8 cellular contexts compared by ENCODE assay signal in genomic region chr5:62143268-62144229, GRCh38.
DNase-seq lines count a peak whose midpoint lies in the region; ATAC-seq, FAIRE-seq and TF ChIP-seq lines count a peak whose summit lies in the region.

No MANE protein-coding gene starts in this region.

- peak overlapping the region; percentile 43 for H3K4me3 ChIP-seq in ACC112 (ENCODE audit: low read depth, low read length)
- H3K4me3 ChIP-seq in SK-N-SH (ENCODE audit: low read depth in 2 of 2, low read length in 1 of 2) = no peak overlapping the region
- H3K4me3 ChIP-seq in hepatocyte = no peak overlapping the region

- no peaks in the 10 kb centered on the region for H3K36me3 ChIP-seq in ACC112 (ENCODE audit: insufficient read depth, low read length)
- H3K36me3 ChIP-seq in SK-N-SH (replicated peaks in 1 of 2; ENCODE audit: control insufficient read depth in 1 of 2, insufficient read depth in 2 of 2, low read length in 1 of 2) = no peaks in the 10 kb centered on the region
- no peaks in the 10 kb centered on the region for H3K36me3 ChIP-seq in hepatocyte (replicated peaks; ENCODE audit: insufficient read depth, low read depth)

- POLR2A ChIA-PET in SK-N-SH (lab: Yijun Ruan, JAX) = no interaction called here

- peak; percentile 72 for TF ChIP-seq RAD21 in SK-N-SH (IDR thresholded peaks at IDR 0.05; ENCODE audit: low read length)

- H3K27ac ChIP-seq in ACC112 (ENCODE audit: low read depth, low read length) (no peak overlapping the region), SK-N-SH (ENCODE audit: low read depth in 2 of 2, low read length in 1 of 2) (no peak overlapping the region), hepatocyte (no peak overlapping the region)

- H3K4me2 ChIP-seq in SK-N-SH = no peak overlapping the region
- peak overlapping the region; percentile 55 for H3K4me2 ChIP-seq in hepatocyte

- TF ChIP-seq EP300 in SK-N-SH (IDR thresholded peaks at IDR 0.05; ENCODE audit: borderline replicate concordance in 1 of 2, low read depth in 1 of 2, low read length in 1 of 2) = no peak

- CTCF ChIA-PET in SK-N-SH (lab: Yijun Ruan, JAX) = interaction anchor here (0.6 to 2.4 kb wide), 38 partner anchors 8 to 1185 kb away, joined by 3 to 12 read pairs (median 4); no protein-coding TSS in a partner anchor

- H3K9ac ChIP-seq in SK-N-SH = no peak overlapping the region

- H3F3A ChIP-seq in SK-N-SH (replicated peaks; ENCODE audit: insufficient read depth) = no peaks in the 10 kb centered on the region

- DNase-seq in GM18507 (ENCODE audit: extremely low spot score, insufficient read length, low read depth) (no peak), SK-N-SH (peak; percentile 24), hepatocyte (ENCODE audit: low spot score) (peak; percentile 59), urothelium cell line (ENCODE audit: low spot score) (peak; percentile 25)

- ATAC-seq in GM19351 (IDR thresholded peaks at IDR 0.05; ENCODE audit: unreplicated experiment) = no peak
- no peak for ATAC-seq in GM21825 (IDR thresholded peaks at IDR 0.05; ENCODE audit: unreplicated experiment)
- ATAC-seq in HG02852 (IDR thresholded peaks at IDR 0.05; ENCODE audit: unreplicated experiment) = no peak

- no peaks in the 10 kb centered on the region for H4K20me1 ChIP-seq in SK-N-SH (ENCODE audit: insufficient read depth)
- H4K20me1 ChIP-seq in hepatocyte (ENCODE audit: insufficient read depth, poor library complexity, severe bottlenecking) = no peaks in the 10 kb centered on the region

- H3K79me2 ChIP-seq in ACC112 (ENCODE audit: control insufficient read depth, insufficient read depth, low read length, unreplicated experiment) (no peaks in the 10 kb centered on the region), SK-N-SH (ENCODE audit: insufficient read depth) (no peaks in the 10 kb centered on the region), hepatocyte (no peaks in the 10 kb centered on the region)

- 20% methylated on average over 13 of the region's 13 CpGs for WGBS in SK-N-SH (ENCODE audit: low lambda C conversion rate)
- WGBS in hepatocyte (ENCODE audit: low lambda C conversion rate, missing lambda C conversion rate) = 23% methylated on average over 13 of the region's 13 CpGs

- TF ChIP-seq CTCF in SK-N-SH (IDR thresholded peaks at IDR 0.05) (peak; percentile 82), hepatocyte (IDR thresholded peaks at IDR 0.05; ENCODE audit: poor library complexity) (peak; percentile 81)

- H3K27me3 ChIP-seq in ACC112 (ENCODE audit: insufficient read depth, low read length) (peaks cover 73% of the 10 kb centered on the region), SK-N-SH (ENCODE audit: insufficient read depth) (no peaks in the 10 kb centered on the region), hepatocyte (peaks cover 7% of the 10 kb centered on the region)

- H3K4me1 ChIP-seq in ACC112 (ENCODE audit: control insufficient read depth, insufficient read depth, low read length, unreplicated experiment) (no peaks in the 10 kb centered on the region), SK-N-SH (ENCODE audit: control insufficient read depth in 1 of 2, insufficient read depth in 2 of 2, low read depth in 1 of 2, low read length in 1 of 2) (no peaks in the 10 kb centered on the region; a peak in 2 of 4 replicates), hepatocyte (ENCODE audit: insufficient read depth) (no peaks in the 10 kb centered on the region)

- FAIRE-seq in GM18507 (lab: Jason Lieb, UNC) = peak; percentile 42
- FAIRE-seq in urothelium cell line (lab: Jason Lieb, UNC) = peak; percentile 55

- H3K9me2 ChIP-seq in SK-N-SH (no peaks in the 10 kb centered on the region), hepatocyte (replicated peaks; ENCODE audit: insufficient read depth) (no peaks in the 10 kb centered on the region)

- H3K9me3 ChIP-seq in SK-N-SH = no peaks in the 10 kb centered on the region; the same call in 1 of the 2 replicates
- H3K9me3 ChIP-seq in hepatocyte (ENCODE audit: low read depth) = no peaks in the 10 kb centered on the region

- H2AFZ ChIP-seq in ACC112 (ENCODE audit: low read length, unreplicated experiment) (no peak overlapping the region), SK-N-SH (ENCODE audit: low read depth) (no peak overlapping the region), hepatocyte (no peak overlapping the region)

TF ChIP-seq in SK-N-SH, 30 proteins besides CTCF, POLR2A, EP300 and RAD21:
- TF ChIP-seq CHD2 (IDR thresholded peaks at IDR 0.05; ENCODE audit: low read length, partially characterized antibody) (no peak), TCF12 (IDR thresholded peaks at IDR 0.05) (no peak), RXRA (IDR thresholded peaks at IDR 0.05; ENCODE audit: borderline replicate concordance, low read depth) (no peak), GABPA (IDR thresholded peaks at IDR 0.05; ENCODE audit: low read depth) (no peak), NRF1 (IDR thresholded peaks at IDR 0.05; ENCODE audit: low read depth, low read length) (no peak), JUND (IDR thresholded peaks at IDR 0.05) (no peak), ELF1 (IDR thresholded peaks at IDR 0.05) (no peak), SIN3A (IDR thresholded peaks at IDR 0.05; ENCODE audit: borderline replicate concordance, low read depth, low read length) (no peak)
